2 cellular contexts compared by ENCODE assay signal in the genomic region with DNA sequence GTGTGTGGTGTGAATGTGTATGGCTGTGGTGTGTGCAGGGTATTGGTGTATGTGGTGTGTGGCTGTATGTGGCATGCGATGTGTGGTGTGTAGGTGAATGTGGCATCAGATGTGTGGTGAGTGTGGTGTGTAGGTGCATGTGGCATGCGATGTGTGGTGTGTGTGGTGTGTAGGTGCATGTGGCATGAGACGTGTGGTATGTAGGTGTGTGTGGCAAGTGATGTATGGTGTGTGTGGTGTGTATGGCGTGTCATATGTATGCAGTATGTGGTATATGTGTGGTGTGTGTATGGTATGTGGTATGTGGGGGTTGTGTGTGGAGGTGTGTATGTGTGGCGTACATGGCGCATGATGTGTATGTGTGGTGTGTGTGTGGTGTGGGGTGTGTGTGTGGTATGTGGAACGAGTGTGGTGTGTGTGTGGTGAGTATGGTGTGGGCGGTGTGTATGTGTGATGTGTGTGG.
TF ChIP-seq lines count a peak whose summit lies in the region.

No MANE protein-coding gene starts in this region.

TF ChIP-seq in HepG2, 621 proteins besides CTCF, POLR2A, EP300 and RAD21:
- 0 out of 2 replicates have a peak, but pooled peaks have one; percentile 36 for TF ChIP-seq HNRNPL (IDR thresholded peaks at IDR 0.05; ENCODE audit: low read depth, low read length)
- TF ChIP-seq, protein P1, sequence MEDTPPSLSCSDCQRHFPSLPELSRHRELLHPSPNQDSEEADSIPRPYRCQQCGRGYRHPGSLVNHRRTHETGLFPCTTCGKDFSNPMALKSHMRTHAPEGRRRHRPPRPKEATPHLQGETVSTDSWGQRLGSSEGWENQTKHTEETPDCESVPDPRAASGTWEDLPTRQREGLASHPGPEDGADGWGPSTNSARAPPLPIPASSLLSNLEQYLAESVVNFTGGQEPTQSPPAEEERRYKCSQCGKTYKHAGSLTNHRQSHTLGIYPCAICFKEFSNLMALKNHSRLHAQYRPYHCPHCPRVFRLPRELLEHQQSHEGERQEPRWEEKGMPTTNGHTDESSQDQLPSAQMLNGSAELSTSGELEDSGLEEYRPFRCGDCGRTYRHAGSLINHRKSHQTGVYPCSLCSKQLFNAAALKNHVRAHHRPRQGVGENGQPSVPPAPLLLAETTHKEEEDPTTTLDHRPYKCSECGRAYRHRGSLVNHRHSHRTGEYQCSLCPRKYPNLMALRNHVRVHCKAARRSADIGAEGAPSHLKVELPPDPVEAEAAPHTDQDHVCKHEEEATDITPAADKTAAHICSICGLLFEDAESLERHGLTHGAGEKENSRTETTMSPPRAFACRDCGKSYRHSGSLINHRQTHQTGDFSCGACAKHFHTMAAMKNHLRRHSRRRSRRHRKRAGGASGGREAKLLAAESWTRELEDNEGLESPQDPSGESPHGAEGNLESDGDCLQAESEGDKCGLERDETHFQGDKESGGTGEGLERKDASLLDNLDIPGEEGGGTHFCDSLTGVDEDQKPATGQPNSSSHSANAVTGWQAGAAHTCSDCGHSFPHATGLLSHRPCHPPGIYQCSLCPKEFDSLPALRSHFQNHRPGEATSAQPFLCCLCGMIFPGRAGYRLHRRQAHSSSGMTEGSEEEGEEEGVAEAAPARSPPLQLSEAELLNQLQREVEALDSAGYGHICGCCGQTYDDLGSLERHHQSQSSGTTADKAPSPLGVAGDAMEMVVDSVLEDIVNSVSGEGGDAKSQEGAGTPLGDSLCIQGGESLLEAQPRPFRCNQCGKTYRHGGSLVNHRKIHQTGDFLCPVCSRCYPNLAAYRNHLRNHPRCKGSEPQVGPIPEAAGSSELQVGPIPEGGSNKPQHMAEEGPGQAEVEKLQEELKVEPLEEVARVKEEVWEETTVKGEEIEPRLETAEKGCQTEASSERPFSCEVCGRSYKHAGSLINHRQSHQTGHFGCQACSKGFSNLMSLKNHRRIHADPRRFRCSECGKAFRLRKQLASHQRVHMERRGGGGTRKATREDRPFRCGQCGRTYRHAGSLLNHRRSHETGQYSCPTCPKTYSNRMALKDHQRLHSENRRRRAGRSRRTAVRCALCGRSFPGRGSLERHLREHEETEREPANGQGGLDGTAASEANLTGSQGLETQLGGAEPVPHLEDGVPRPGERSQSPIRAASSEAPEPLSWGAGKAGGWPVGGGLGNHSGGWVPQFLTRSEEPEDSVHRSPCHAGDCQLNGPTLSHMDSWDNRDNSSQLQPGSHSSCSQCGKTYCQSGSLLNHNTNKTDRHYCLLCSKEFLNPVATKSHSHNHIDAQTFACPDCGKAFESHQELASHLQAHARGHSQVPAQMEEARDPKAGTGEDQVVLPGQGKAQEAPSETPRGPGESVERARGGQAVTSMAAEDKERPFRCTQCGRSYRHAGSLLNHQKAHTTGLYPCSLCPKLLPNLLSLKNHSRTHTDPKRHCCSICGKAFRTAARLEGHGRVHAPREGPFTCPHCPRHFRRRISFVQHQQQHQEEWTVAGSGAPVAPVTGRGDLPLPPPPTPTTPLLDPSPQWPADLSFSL (CRISPR knock-in tag; IDR thresholded peaks at IDR 0.05): peak; percentile 65; the same call in 1 of the 2 replicates
- TF ChIP-seq, protein P2, sequence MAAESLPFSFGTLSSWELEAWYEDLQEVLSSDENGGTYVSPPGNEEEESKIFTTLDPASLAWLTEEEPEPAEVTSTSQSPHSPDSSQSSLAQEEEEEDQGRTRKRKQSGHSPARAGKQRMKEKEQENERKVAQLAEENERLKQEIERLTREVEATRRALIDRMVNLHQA (CRISPR knock-in tag; IDR thresholded peaks at IDR 0.05): no peak

TF ChIP-seq in K562, 482 proteins besides CTCF, POLR2A, EP300 and RAD21:
- TF ChIP-seq, protein P3, sequence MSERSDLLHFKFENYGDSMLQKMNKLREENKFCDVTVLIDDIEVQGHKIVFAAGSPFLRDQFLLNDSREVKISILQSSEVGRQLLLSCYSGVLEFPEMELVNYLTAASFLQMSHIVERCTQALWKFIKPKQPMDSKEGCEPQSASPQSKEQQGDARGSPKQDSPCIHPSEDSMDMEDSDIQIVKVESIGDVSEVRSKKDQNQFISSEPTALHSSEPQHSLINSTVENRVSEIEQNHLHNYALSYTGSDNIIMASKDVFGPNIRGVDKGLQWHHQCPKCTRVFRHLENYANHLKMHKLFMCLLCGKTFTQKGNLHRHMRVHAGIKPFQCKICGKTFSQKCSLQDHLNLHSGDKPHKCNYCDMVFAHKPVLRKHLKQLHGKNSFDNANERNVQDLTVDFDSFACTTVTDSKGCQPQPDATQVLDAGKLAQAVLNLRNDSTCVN (CRISPR knock-in tag; IDR thresholded peaks at IDR 0.05): 0 out of 2 replicates have a peak, but pooled peaks have one; percentile 29
- no peak for TF ChIP-seq HNRNPUL1 (IDR thresholded peaks at IDR 0.05; ENCODE audit: low read length)
